11 cellular contexts compared by ENCODE assay signal in genomic region chr11:35227551-35228341, GRCh38.
A peak's percentile ranks its signal among the peaks of the same experiment; 100 is the strongest.
DNase-seq lines count a peak whose midpoint lies in the region; ATAC-seq and TF ChIP-seq lines count a peak whose summit lies in the region.
"Had no signal": no experiment of that assay in that cellular context is flagged by ENCODE, and none has a peak within 500 bp of the region (broad histone marks: within the 10 kb centered on the region; RNA-seq: fewer than 3 reads in every experiment).

No MANE protein-coding gene starts in this region.

- peaks cover 8% of the 10 kb centered on the region; the same call in 1 of the 2 replicates for H3K9me3 Mint-ChIP-seq in HFFc6
- peaks cover 7% of the 10 kb centered on the region for H3K9me3 Mint-ChIP-seq in activated CD4-positive, alpha-beta memory T cell treated with anti-CD3 and anti-CD28 coated beads, Interleukin-2, amount 10 ng/mL, durations not matched to agents 7 days and 5 days
- H3K9me3 Mint-ChIP-seq: stimulated activated memory B cell treated with anti-CD40 and anti-IgM and Interleukin-4, amounts not matched to agents 10 μg/mL and 1 μg/mL and 100 μg/mL, for 72 hours had no signal

- POLR2A ChIA-PET in activated CD4-positive, alpha-beta memory T cell treated with anti-CD3 and anti-CD28 coated beads, Interleukin-2, amount 10 ng/mL, durations not matched to agents 7 days and 5 days (lab: Charles Lee): no interaction called here

- CTCF ChIA-PET in activated CD4-positive, alpha-beta memory T cell treated with anti-CD3 and anti-CD28 coated beads, Interleukin-2, amount 10 ng/mL, durations not matched to agents 7 days and 5 days (lab: Charles Lee): no interaction called here

- no peaks in the 10 kb centered on the region for H3K36me3 ChIP-seq in right lobe of liver

- no peak overlapping the region for H3K4me3 ChIP-seq in right lobe of liver

- no peaks in the 10 kb centered on the region for H3K4me1 ChIP-seq in right lobe of liver

- H3K27ac ChIP-seq in right lobe of liver (no peak overlapping the region), substantia nigra (ENCODE audit: low read depth, low read length, poor library complexity, severe bottlenecking) (no peak overlapping the region)
- H3K27ac ChIP-seq: C4-2B had no signal

- H3K27me3 ChIP-seq in right lobe of liver: no peaks in the 10 kb centered on the region

- intact Hi-C loops in right lobe of liver (cut with DNase I): no loop called here

- TF ChIP-seq CTCF in HFFc6 (IDR thresholded peaks at IDR 0.05) (no peak), right lobe of liver (IDR thresholded peaks at IDR 0.05) (no peak), GM20000 (IDR thresholded peaks at IDR 0.05; ENCODE audit: extremely low read depth, missing control alignments) (no peak)

- H3K27ac Mint-ChIP-seq in HFFc6: peak overlapping the region; percentile 94
- peak overlapping the region; percentile 42 for H3K27ac Mint-ChIP-seq in activated CD4-positive, alpha-beta memory T cell treated with anti-CD3 and anti-CD28 coated beads, Interleukin-2, amount 10 ng/mL, durations not matched to agents 7 days and 5 days
- H3K27ac Mint-ChIP-seq: stimulated activated memory B cell treated with anti-CD40 and anti-IgM and Interleukin-4, amounts not matched to agents 10 μg/mL and 1 μg/mL and 100 μg/mL, for 72 hours had no signal

- H3K36me3 Mint-ChIP-seq in HFFc6 (ENCODE audit: low read depth): peaks cover 92% of the 10 kb centered on the region
- H3K36me3 Mint-ChIP-seq in activated CD4-positive, alpha-beta memory T cell treated with anti-CD3 and anti-CD28 coated beads, Interleukin-2, amount 10 ng/mL, durations not matched to agents 7 days and 5 days (ENCODE audit: low read depth): peaks cover 97% of the 10 kb centered on the region

- no peaks in the 10 kb centered on the region for H3K9me3 ChIP-seq in right lobe of liver

- H3K4me1 Mint-ChIP-seq in HFFc6 (ENCODE audit: low read depth): peaks cover 84% of the 10 kb centered on the region
- H3K4me1 Mint-ChIP-seq in activated CD4-positive, alpha-beta memory T cell treated with anti-CD3 and anti-CD28 coated beads, Interleukin-2, amount 10 ng/mL, durations not matched to agents 7 days and 5 days: peaks cover 13% of the 10 kb centered on the region
- H3K4me1 Mint-ChIP-seq: stimulated activated memory B cell treated with anti-CD40 and anti-IgM and Interleukin-4, amounts not matched to agents 10 μg/mL and 1 μg/mL and 100 μg/mL, for 72 hours had no signal

- TF ChIP-seq POLR2A in right lobe of liver (IDR thresholded peaks at IDR 0.05): no peak

- DNase-seq in AG08395 (ENCODE audit: low spot score): peak; percentile 7
- DNase-seq in HFFc6: no peak
- no peak for DNase-seq in activated CD4-positive, alpha-beta memory T cell treated with anti-CD3 and anti-CD28 coated beads, Interleukin-2, amount 10 ng/mL, durations not matched to agents 7 days and 5 days
- DNase-seq in right lobe of liver: no peak
- DNase-seq in stimulated activated CD8-positive, alpha-beta memory T cell treated with anti-CD3 and anti-CD28 coated beads, Interleukin-4, amount 100 ng/mL, for 48 hours: no peak
- DNase-seq in substantia nigra (lab: John Stamatoyannopoulos, UW): no peak
- DNase-seq in GM20000 (ENCODE audit: low spot score): no peak
- DNase-seq: T-helper 1 cell had no signal

- H3K4me3 Mint-ChIP-seq in HFFc6: peak overlapping the region; percentile 24; the same call in 1 of the 2 replicates
- H3K4me3 Mint-ChIP-seq in activated CD4-positive, alpha-beta memory T cell treated with anti-CD3 and anti-CD28 coated beads, Interleukin-2, amount 10 ng/mL, durations not matched to agents 7 days and 5 days: no peak overlapping the region
- H3K4me3 Mint-ChIP-seq: stimulated activated memory B cell treated with anti-CD40 and anti-IgM and Interleukin-4, amounts not matched to agents 10 μg/mL and 1 μg/mL and 100 μg/mL, for 72 hours had no signal

- 51% methylated on average over 5 of the region's 5 CpGs for WGBS in right lobe of liver (ENCODE audit: insufficient coverage, low coverage, low lambda C conversion rate, missing lambda C conversion rate)

- ATAC-seq in right lobe of liver: peak; percentile 48 to 83 (median 66)
- ATAC-seq in GM21737 (IDR thresholded peaks at IDR 0.05; ENCODE audit: unreplicated experiment): no peak
- ATAC-seq: stimulated activated memory B cell treated with anti-CD40 and anti-IgM and Interleukin-4, amounts not matched to agents 10 μg/mL and 1 μg/mL and 100 μg/mL, for 72 hours had no signal

- peaks cover 46% of the 10 kb centered on the region for H3K27me3 Mint-ChIP-seq in HFFc6 (ENCODE audit: insufficient read depth)
- H3K27me3 Mint-ChIP-seq in activated CD4-positive, alpha-beta memory T cell treated with anti-CD3 and anti-CD28 coated beads, Interleukin-2, amount 10 ng/mL, durations not matched to agents 7 days and 5 days: no peaks in the 10 kb centered on the region
- H3K27me3 Mint-ChIP-seq: stimulated activated memory B cell treated with anti-CD40 and anti-IgM and Interleukin-4, amounts not matched to agents 10 μg/mL and 1 μg/mL and 100 μg/mL, for 72 hours had no signal
